In genomic region chr12:28497889-28498411, GRCh38 we compare ENCODE assay signal across 10 cellular contexts.
DNase-seq lines count a peak whose midpoint lies in the region; ATAC-seq, FAIRE-seq and TF ChIP-seq lines count a peak whose summit lies in the region.
"Had no signal": no experiment of that assay in that cellular context is flagged by ENCODE, and none has a peak within 500 bp of the region (broad histone marks: within the 10 kb centered on the region; RNA-seq: fewer than 3 reads in every experiment).

No MANE protein-coding gene starts in this region.

- ATAC-seq in GM19372 (IDR thresholded peaks at IDR 0.05; ENCODE audit: low read depth, unreplicated experiment), result peak; percentile 84
- ATAC-seq in HG03175 (IDR thresholded peaks at IDR 0.05; ENCODE audit: unreplicated experiment), result peak; percentile 97

- H3K27ac ChIP-seq in left ventricle myocardium inferior (replicated peaks), result no peak overlapping the region
- H3K27ac ChIP-seq: VCaP had no signal

- peaks cover 0 to 2% (median under 1%) of the 10 kb centered on the region in 6 donors for H3K9me3 Mint-ChIP-seq in immature natural killer cell

- no peak for FAIRE-seq in bronchial epithelial cell (lab: Jason Lieb, UNC)

- no peak for TF ChIP-seq CTCF in bronchial epithelial cell (IDR thresholded peaks at IDR 0.05; ENCODE audit: insufficient read depth, low read length, severe bottlenecking)
- no peak for TF ChIP-seq CTCF in left ventricle myocardium inferior (IDR thresholded peaks at IDR 0.05; ENCODE audit: borderline replicate concordance)

- no peak overlapping the region for H3K4me3 Mint-ChIP-seq in immature natural killer cell

- peak; percentile 13 for DNase-seq in AG20443 (ENCODE audit: low spot score)
- DNase-seq in bronchial epithelial cell (ENCODE audit: low read depth), result peak; percentile 88
- no peak for DNase-seq in OCI-M1 (lab: John Stamatoyannopoulos, UW)
- no peak for DNase-seq in GF-D8 (lab: John Stamatoyannopoulos, UW)
- no peak for DNase-seq in left ventricle myocardium inferior
- no peak for DNase-seq in immature natural killer cell
- DNase-seq: GDM1 had no signal

- no peaks in the 10 kb centered on the region for H3K27me3 Mint-ChIP-seq in immature natural killer cell (ENCODE audit: low read depth in 3 of 3)

- H3K27me3 ChIP-seq in bronchial epithelial cell (ENCODE audit: control insufficient read depth, insufficient read depth, low read length) (no peaks in the 10 kb centered on the region), left ventricle myocardium inferior (ENCODE audit: low read depth) (no peaks in the 10 kb centered on the region)

- H3K36me3 ChIP-seq in bronchial epithelial cell (ENCODE audit: control insufficient read depth, insufficient read depth, low read length) (no peaks in the 10 kb centered on the region), left ventricle myocardium inferior (peaks cover 5% of the 10 kb centered on the region)

- H3K36me3 Mint-ChIP-seq in immature natural killer cell, result peaks cover 16 to 39% (median 35%) of the 10 kb centered on the region in 3 donors

- H3K4me3 ChIP-seq in bronchial epithelial cell (ENCODE audit: low read depth, low read length) (no peak overlapping the region), left ventricle myocardium inferior (no peak overlapping the region)

- intact Hi-C loops in left ventricle myocardium inferior (cut with micrococcal nuclease), result no loop called here

- peak overlapping the region in 2 of 6 donors; percentile 34 to 36 for H3K27ac Mint-ChIP-seq in immature natural killer cell

- peaks cover 1 to 7% of the 10 kb centered on the region in 2 donors for H3K4me1 Mint-ChIP-seq in immature natural killer cell

- no peaks in the 10 kb centered on the region for H3K4me1 ChIP-seq in left ventricle myocardium inferior

- H3K9me3 ChIP-seq in left ventricle myocardium inferior (replicated peaks), result no peaks in the 10 kb centered on the region

Comparison
In these comparisons a context has a peak if more than half of its experiments do, and no peak if none do; other contexts are left out.
1. DNase-seq: peak in AG20443 (single experiment) and bronchial epithelial cell (single experiment); none in OCI-M1 (single experiment), GF-D8 (single experiment), left ventricle myocardium inferior (single experiment) and immature natural killer cell (0 of 3).